11 cellular contexts compared by ENCODE assay signal in genomic region chr2:20484810-20485611, GRCh38.
"Had no signal": no experiment of that assay in that cellular context is flagged by ENCODE, and none has a peak within 500 bp of the region (broad histone marks: within the 10 kb centered on the region; RNA-seq: fewer than 3 reads in every experiment).

No MANE protein-coding gene starts in this region.

- H3K36me3 ChIP-seq: lower lobe of right lung, upper lobe of left lung had no signal

- H3K9me3 Mint-ChIP-seq: activated naive CD8-positive, alpha-beta T cell treated with anti-CD3 and anti-CD28 coated beads for 36 hours; activated T-cell treated with anti-CD3 and anti-CD28 coated beads, Interleukin-2, amount 50 U/mL, for 24 hours; naive B cell; stimulated activated effector memory CD8-positive, alpha-beta T cell treated with anti-CD3 and anti-CD28 coated beads, Interleukin-12 subunit alpha, Interleukin-12 subunit beta, amount 100 ng/mL, for 72 hours; T-helper 1 cell treated with Interleukin-12 subunit alpha and Interleukin-12 subunit beta and Interleukin-4 antibody, amounts not matched to agents 30 μg/mL and 1 μg/mL, for 36 hours had no signal

- H3K4me3 Mint-ChIP-seq: activated naive CD8-positive, alpha-beta T cell treated with anti-CD3 and anti-CD28 coated beads for 36 hours; activated T-cell treated with anti-CD3 and anti-CD28 coated beads, Interleukin-2, amount 50 U/mL, for 24 hours; naive B cell; stimulated activated effector memory CD8-positive, alpha-beta T cell treated with anti-CD3 and anti-CD28 coated beads, Interleukin-12 subunit alpha, Interleukin-12 subunit beta, amount 100 ng/mL, for 72 hours; T-helper 1 cell treated with Interleukin-12 subunit alpha and Interleukin-12 subunit beta and Interleukin-4 antibody, amounts not matched to agents 30 μg/mL and 1 μg/mL, for 36 hours had no signal

- DNase-seq: activated CD4-positive, alpha-beta T cell treated with anti-CD3 and anti-CD28 coated beads for 48 hours; activated gamma-delta T cell; activated naive CD8-positive, alpha-beta T cell treated with anti-CD3 and anti-CD28 coated beads for 36 hours; activated T-cell treated with anti-CD3 and anti-CD28 coated beads, Interleukin-2, amount 50 U/mL, for 24 hours; foreskin melanocyte; lower lobe of right lung; midbrain; naive B cell had no signal

- H3K9me3 ChIP-seq: lower lobe of right lung, upper lobe of left lung had no signal

- H3K27me3 ChIP-seq: upper lobe of left lung had no signal

- H3K27ac ChIP-seq: upper lobe of left lung had no signal

- H3K27ac Mint-ChIP-seq: activated naive CD8-positive, alpha-beta T cell treated with anti-CD3 and anti-CD28 coated beads for 36 hours; activated T-cell treated with anti-CD3 and anti-CD28 coated beads, Interleukin-2, amount 50 U/mL, for 24 hours; stimulated activated effector memory CD8-positive, alpha-beta T cell treated with anti-CD3 and anti-CD28 coated beads, Interleukin-12 subunit alpha, Interleukin-12 subunit beta, amount 100 ng/mL, for 72 hours; T-helper 1 cell treated with Interleukin-12 subunit alpha and Interleukin-12 subunit beta and Interleukin-4 antibody, amounts not matched to agents 30 μg/mL and 1 μg/mL, for 36 hours had no signal

- H3K36me3 Mint-ChIP-seq: activated naive CD8-positive, alpha-beta T cell treated with anti-CD3 and anti-CD28 coated beads for 36 hours; naive B cell; stimulated activated effector memory CD8-positive, alpha-beta T cell treated with anti-CD3 and anti-CD28 coated beads, Interleukin-12 subunit alpha, Interleukin-12 subunit beta, amount 100 ng/mL, for 72 hours had no signal

- H3K4me1 Mint-ChIP-seq: activated naive CD8-positive, alpha-beta T cell treated with anti-CD3 and anti-CD28 coated beads for 36 hours; naive B cell; stimulated activated effector memory CD8-positive, alpha-beta T cell treated with anti-CD3 and anti-CD28 coated beads, Interleukin-12 subunit alpha, Interleukin-12 subunit beta, amount 100 ng/mL, for 72 hours had no signal

- H3K27me3 Mint-ChIP-seq: activated naive CD8-positive, alpha-beta T cell treated with anti-CD3 and anti-CD28 coated beads for 36 hours; activated T-cell treated with anti-CD3 and anti-CD28 coated beads, Interleukin-2, amount 50 U/mL, for 24 hours; naive B cell had no signal

- H3K4me3 ChIP-seq: lower lobe of right lung, upper lobe of left lung had no signal
